ENCODE assay signal across 1 cellular context in the genomic region with DNA sequence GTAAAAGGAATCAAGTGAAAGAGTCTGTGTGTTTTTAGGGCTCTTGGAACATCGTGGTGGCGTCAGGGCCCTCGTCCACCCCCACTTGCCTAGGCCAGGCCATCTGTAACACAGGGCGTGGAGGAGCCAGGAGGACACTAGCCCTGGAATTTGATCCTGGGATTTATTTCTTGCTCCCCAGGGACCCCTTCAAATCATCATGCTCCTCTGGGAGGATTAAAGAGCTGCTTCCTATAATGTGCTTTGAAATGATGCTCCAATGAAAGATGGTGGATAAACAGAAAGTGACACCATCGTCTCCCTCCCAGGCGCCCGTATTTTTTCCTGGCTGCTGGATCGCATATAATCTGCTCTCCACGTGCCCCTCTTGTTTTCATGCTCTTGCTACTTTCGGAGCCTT.
TF ChIP-seq lines count a peak whose summit lies in the region.

No MANE protein-coding gene starts in this region.

TF ChIP-seq in H1, 55 proteins besides CTCF, POLR2A, EP300 and RAD21 (continued from another document):
- TF ChIP-seq, protein P1, sequence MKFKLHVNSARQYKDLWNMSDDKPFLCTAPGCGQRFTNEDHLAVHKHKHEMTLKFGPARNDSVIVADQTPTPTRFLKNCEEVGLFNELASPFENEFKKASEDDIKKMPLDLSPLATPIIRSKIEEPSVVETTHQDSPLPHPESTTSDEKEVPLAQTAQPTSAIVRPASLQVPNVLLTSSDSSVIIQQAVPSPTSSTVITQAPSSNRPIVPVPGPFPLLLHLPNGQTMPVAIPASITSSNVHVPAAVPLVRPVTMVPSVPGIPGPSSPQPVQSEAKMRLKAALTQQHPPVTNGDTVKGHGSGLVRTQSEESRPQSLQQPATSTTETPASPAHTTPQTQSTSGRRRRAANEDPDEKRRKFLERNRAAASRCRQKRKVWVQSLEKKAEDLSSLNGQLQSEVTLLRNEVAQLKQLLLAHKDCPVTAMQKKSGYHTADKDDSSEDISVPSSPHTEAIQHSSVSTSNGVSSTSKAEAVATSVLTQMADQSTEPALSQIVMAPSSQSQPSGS (IDR thresholded peaks at IDR 0.05; ENCODE audit: low read length): no peak
- no peak for TF ChIP-seq JUN (IDR thresholded peaks at IDR 0.05; ENCODE audit: low read depth, low read length)
- no peak for TF ChIP-seq TEAD4 (IDR thresholded peaks at IDR 0.05; ENCODE audit: low read depth, low read length)
TF ChIP-seq in H1: peak in this region for 0.
